In genomic region chr9:125380406-125380805, GRCh38 we compare ENCODE assay signal across 2 cellular contexts.
TF ChIP-seq lines count a peak whose summit lies in the region.

No MANE protein-coding gene starts in this region.

TF ChIP-seq in SK-N-SH, 30 proteins besides CTCF, POLR2A, EP300 and RAD21:
- TF ChIP-seq CHD2 (IDR thresholded peaks at IDR 0.05; ENCODE audit: low read length, partially characterized antibody) = no peak
- TF ChIP-seq REST (IDR thresholded peaks at IDR 0.05; ENCODE audit: low read depth, low read length) = no peak
- no peak for TF ChIP-seq GATA2 (CRISPR knock-in tag; IDR thresholded peaks at IDR 0.05)
- peak; percentile 30; the same call in 1 of the 2 replicates for TF ChIP-seq PBX3 (IDR thresholded peaks at IDR 0.05)

TF ChIP-seq in HepG2, 621 proteins besides CTCF, POLR2A, EP300 and RAD21 (continued from another document):
- TF ChIP-seq SAP130 (CRISPR knock-in tag; IDR thresholded peaks at IDR 0.05; ENCODE audit: low read depth) (0 out of 2 replicates have a peak, but pooled peaks have one; percentile 17), ZNF224 (CRISPR knock-in tag; IDR thresholded peaks at IDR 0.05) (no peak), DMAP1 (CRISPR knock-in tag; IDR thresholded peaks at IDR 0.05) (no peak), ZNF777 (CRISPR knock-in tag; IDR thresholded peaks at IDR 0.05) (no peak)
